16 cellular contexts compared by ENCODE assay signal in genomic region chr12:57072661-57073060, GRCh38. TPM values are rescaled to one million over a fixed set of nuclear protein-coding genes. Genes with fewer than 3 reads are reported as not detected.
A peak's percentile ranks its signal among the peaks of the same experiment; 100 is the strongest.
DNase-seq lines count a peak whose midpoint lies in the region; ATAC-seq, FAIRE-seq and TF ChIP-seq lines count a peak whose summit lies in the region.
"Had no signal": no experiment of that assay in that cellular context is flagged by ENCODE, and none has a peak within 500 bp of the region (broad histone marks: within the 10 kb centered on the region; RNA-seq: fewer than 3 reads in every experiment).

No MANE protein-coding gene starts in this region.

- TF ChIP-seq POLR2A in uterus (IDR thresholded peaks at IDR 0.05), result no peak

- no peak for ATAC-seq in memory B cell (ENCODE audit: low read depth)
- ATAC-seq: left lung had no signal

- H3K27me3 Mint-ChIP-seq in activated naive CD8-positive, alpha-beta T cell, result no peaks in the 10 kb centered on the region
- H3K27me3 Mint-ChIP-seq in activated naive CD8-positive, alpha-beta T cell treated with anti-CD3 and anti-CD28 coated beads for 36 hours, result no peaks in the 10 kb centered on the region
- no peaks in the 10 kb centered on the region for H3K27me3 Mint-ChIP-seq in memory B cell
- H3K27me3 Mint-ChIP-seq: activated naive CD4-positive, alpha-beta T cell treated with anti-CD3 and anti-CD28 coated beads, Interleukin-2, amount 10 ng/mL, durations not matched to agents 7 days and 5 days had no signal

- no peaks in the 10 kb centered on the region for H3K9me3 ChIP-seq in uterus
- no peaks in the 10 kb centered on the region for H3K9me3 ChIP-seq in right atrium auricular region
- H3K9me3 ChIP-seq: left lung had no signal

- H3K36me3 Mint-ChIP-seq in activated naive CD8-positive, alpha-beta T cell, result peaks cover 9% of the 10 kb centered on the region
- H3K36me3 Mint-ChIP-seq in activated naive CD8-positive, alpha-beta T cell treated with anti-CD3 and anti-CD28 coated beads for 36 hours, result peaks cover 60% of the 10 kb centered on the region
- peaks cover 7% of the 10 kb centered on the region for H3K36me3 Mint-ChIP-seq in memory B cell

- no peak for TF ChIP-seq CTCF in uterus (IDR thresholded peaks at IDR 0.05)
- no peak for TF ChIP-seq CTCF in right atrium auricular region (IDR thresholded peaks at IDR 0.05)

- no peak for FAIRE-seq in urothelium cell line (lab: Jason Lieb, UNC)
- FAIRE-seq: colon, H1 had no signal

- H3K4me3 ChIP-seq in uterus, result no peak overlapping the region
- H3K4me3 ChIP-seq in right atrium auricular region, result no peak overlapping the region
- H3K4me3 ChIP-seq: left lung had no signal

- DNase-seq in activated naive CD8-positive, alpha-beta T cell treated with anti-CD3 and anti-CD28 coated beads for 36 hours, result no peak
- peak; percentile 58 for DNase-seq in amniotic epithelial cell (ENCODE audit: low read depth)
- no peak for DNase-seq in memory B cell (ENCODE audit: low spot score in 2 of 2)
- DNase-seq in uterus, result peak in 1 of 2 donors; percentile 45
- no peak for DNase-seq in RKO (ENCODE audit: low spot score)
- no peak for DNase-seq in urothelium cell line (ENCODE audit: low spot score)
- DNase-seq in right atrium auricular region (ENCODE audit: low spot score), result no peak
- DNase-seq: activated naive CD4-positive, alpha-beta T cell treated with anti-CD3 and anti-CD28 coated beads, Interleukin-2, amount 10 ng/mL, durations not matched to agents 7 days and 5 days; Kasumi-1; left lung; NCI-H1694 treated with DMSO at 0.1 percent for 48 hours; NCI-H748 treated with DMSO at 0.1 percent for 48 hours; T-helper 9 cell had no signal

- peaks cover 37% of the 10 kb centered on the region for H3K4me1 Mint-ChIP-seq in activated naive CD8-positive, alpha-beta T cell (ENCODE audit: low read depth)
- H3K4me1 Mint-ChIP-seq in activated naive CD8-positive, alpha-beta T cell treated with anti-CD3 and anti-CD28 coated beads for 36 hours, result peaks cover 49% of the 10 kb centered on the region
- peaks cover 18% of the 10 kb centered on the region for H3K4me1 Mint-ChIP-seq in memory B cell

- peaks cover 0 to 8% of the 10 kb centered on the region in 2 donors for H3K4me1 ChIP-seq in uterus
- peaks cover 0 to 4% of the 10 kb centered on the region in 2 donors for H3K4me1 ChIP-seq in right atrium auricular region

- no peaks in the 10 kb centered on the region for H3K9me3 Mint-ChIP-seq in activated naive CD8-positive, alpha-beta T cell (ENCODE audit: low read depth)
- peaks cover 1% of the 10 kb centered on the region for H3K9me3 Mint-ChIP-seq in activated naive CD8-positive, alpha-beta T cell treated with anti-CD3 and anti-CD28 coated beads for 36 hours
- no peaks in the 10 kb centered on the region for H3K9me3 Mint-ChIP-seq in memory B cell
- H3K9me3 Mint-ChIP-seq: activated naive CD4-positive, alpha-beta T cell treated with anti-CD3 and anti-CD28 coated beads, Interleukin-2, amount 10 ng/mL, durations not matched to agents 7 days and 5 days had no signal

- H3K36me3 ChIP-seq in uterus, result peaks cover 0 to 2% of the 10 kb centered on the region in 2 donors
- H3K36me3 ChIP-seq in right atrium auricular region, result no peaks in the 10 kb centered on the region

- H3K27ac ChIP-seq in uterus (peak overlapping the region; percentile 75 to 85), right atrium auricular region (no peak overlapping the region)
- H3K27ac ChIP-seq: left lung had no signal

- no peak overlapping the region for H3K4me3 Mint-ChIP-seq in activated naive CD8-positive, alpha-beta T cell
- no peak overlapping the region for H3K4me3 Mint-ChIP-seq in activated naive CD8-positive, alpha-beta T cell treated with anti-CD3 and anti-CD28 coated beads for 36 hours
- H3K4me3 Mint-ChIP-seq in memory B cell, result peak overlapping the region; percentile 81
- H3K4me3 Mint-ChIP-seq: activated naive CD4-positive, alpha-beta T cell treated with anti-CD3 and anti-CD28 coated beads, Interleukin-2, amount 10 ng/mL, durations not matched to agents 7 days and 5 days had no signal

- peak overlapping the region; percentile 58 for H3K27ac Mint-ChIP-seq in activated naive CD8-positive, alpha-beta T cell
- no peak overlapping the region for H3K27ac Mint-ChIP-seq in activated naive CD8-positive, alpha-beta T cell treated with anti-CD3 and anti-CD28 coated beads for 36 hours
- H3K27ac Mint-ChIP-seq in memory B cell, result peak overlapping the region; percentile 71
- H3K27ac Mint-ChIP-seq: activated naive CD4-positive, alpha-beta T cell treated with anti-CD3 and anti-CD28 coated beads, Interleukin-2, amount 10 ng/mL, durations not matched to agents 7 days and 5 days had no signal

- intact Hi-C loops in uterus (cut with DNase I; ENCODE audit: low total_unique reads), result loop anchor here (5.0 kb wide), 1 partner anchor 40 kb away; the partner anchor contains the start of gene STAT6

- H3K27me3 ChIP-seq in uterus (no peaks in the 10 kb centered on the region), right atrium auricular region (no peaks in the 10 kb centered on the region)
- H3K27me3 ChIP-seq: left lung had no signal

RNA-seq across cellular contexts. Expression of gene NEMP1, which starts 5.9 kb away (rescaled TPM):
- 10 to 100 TPM; 50.5 to 51.2 TPM for total RNA-seq in activated naive CD8-positive, alpha-beta T cell treated with anti-CD3 and anti-CD28 coated beads for 36 hours
- total RNA-seq in uterus, result 10 to 100 TPM in 2 of 4 donors, 1 to 10 TPM in 2; 1.5 to 18.0 (median 9.9) TPM
- 1 to 10 TPM; 1.9 to 2.2 TPM for total RNA-seq in right atrium auricular region

RNA-seq across cellular contexts. Expression of gene NAB2, which starts 16.3 kb away (rescaled TPM):
- total RNA-seq in activated naive CD8-positive, alpha-beta T cell treated with anti-CD3 and anti-CD28 coated beads for 36 hours, result 10 to 100 TPM; 47.2 to 48.0 TPM
- 10 to 100 TPM in 3 of 4 donors, 1 to 10 TPM in 1; 9.1 to 85.8 (median 33.9) TPM for total RNA-seq in uterus
- 10 to 100 TPM in 1 of 2 donors, 1 to 10 TPM in 1; 9.0 to 21.1 TPM for total RNA-seq in right atrium auricular region

RNA-seq across cellular contexts. Expression of gene MYO1A, which starts 22.7 kb away (rescaled TPM):
- 1 to 10 TPM; 1.3 to 1.4 TPM for total RNA-seq in activated naive CD8-positive, alpha-beta T cell treated with anti-CD3 and anti-CD28 coated beads for 36 hours
- 1 to 10 TPM in 1 of 4 donors, under 1 TPM in 1, not detected in 2; 0.59 to 1.3 TPM for total RNA-seq in uterus
- under 1 TPM in 1 of 2 donors, not detected in 1; 0.08 TPM for total RNA-seq in right atrium auricular region

RNA-seq across cellular contexts. Expression of gene STAT6, which starts 38.5 kb away (rescaled TPM):
- 100 to 1,000 TPM; 256 to 259 TPM for total RNA-seq in activated naive CD8-positive, alpha-beta T cell treated with anti-CD3 and anti-CD28 coated beads for 36 hours
- total RNA-seq in uterus (100 to 1,000 TPM in 2 of 4 donors, 10 to 100 TPM in 2; 62.5 to 242 (median 94.3) TPM), right atrium auricular region (10 to 100 TPM; 34.3 to 64.3 TPM)

RNA-seq across cellular contexts. Expression of gene LRP1, which starts 55.6 kb away (rescaled TPM):
- total RNA-seq in activated naive CD8-positive, alpha-beta T cell treated with anti-CD3 and anti-CD28 coated beads for 36 hours, result 1 to 10 TPM; 1.3 to 2.0 TPM
- total RNA-seq in uterus (100 to 1,000 TPM; 164 to 507 (median 318) TPM), right atrium auricular region (100 to 1,000 TPM in 1 of 2 donors, 10 to 100 TPM in 1; 89.4 to 211 TPM)

Comparison
In these comparisons a context has a peak if more than half of its experiments do, and no peak if none do; other contexts are left out.
1. H3K27ac ChIP-seq: peak in uterus (2 of 2); none in right atrium auricular region (0 of 2).